25 cellular contexts compared by ENCODE assay signal in the genomic region with DNA sequence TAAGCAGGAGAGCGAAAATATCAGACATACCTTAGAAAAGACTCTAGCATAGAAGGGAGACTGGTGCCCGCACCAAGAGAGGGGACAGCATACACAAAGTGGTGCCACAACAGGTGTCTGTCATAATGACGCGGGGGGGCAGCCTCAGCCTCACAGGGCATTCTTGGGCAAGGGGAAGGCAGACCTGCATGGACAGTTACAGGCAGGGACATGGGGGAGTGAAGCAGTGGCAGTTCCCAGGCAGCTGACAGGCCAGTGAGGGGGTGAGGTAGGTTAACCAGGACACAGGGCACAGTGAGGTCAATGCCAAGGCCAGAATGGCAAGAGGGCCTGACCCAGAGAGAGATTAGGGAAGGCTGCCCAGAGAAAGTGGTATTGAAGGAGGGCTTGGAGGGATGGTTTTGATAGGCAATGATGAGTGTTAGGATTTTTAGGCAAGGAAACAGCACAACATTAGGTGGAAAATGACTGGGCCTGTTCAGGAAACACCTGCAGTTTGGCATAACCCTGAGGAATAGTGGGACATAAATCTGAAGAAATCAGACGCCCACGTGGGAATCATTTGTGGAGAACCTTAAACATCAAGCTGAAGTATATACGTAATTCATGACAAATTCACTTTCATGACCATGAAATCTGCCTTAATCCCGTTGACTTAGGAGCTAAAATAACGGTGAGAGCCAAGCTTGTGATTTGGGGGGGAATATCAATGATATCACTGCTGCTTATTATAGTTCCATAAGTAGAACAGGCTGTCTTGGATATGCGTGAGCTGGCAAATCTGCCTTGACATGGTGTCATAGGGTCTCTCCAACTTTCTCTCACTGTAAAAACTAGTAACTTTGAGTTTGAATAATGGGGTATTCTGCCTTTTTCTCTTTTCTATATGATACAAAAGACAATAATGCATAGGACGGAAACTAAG. TPM values are rescaled to one million over a fixed set of nuclear protein-coding genes. Genes with fewer than 3 reads are reported as not detected.
DNase-seq lines count a peak whose midpoint lies in the region; ATAC-seq and TF ChIP-seq lines count a peak whose summit lies in the region.
"Had no signal": no experiment of that assay in that cellular context is flagged by ENCODE, and none has a peak within 500 bp of the region (broad histone marks: within the 10 kb centered on the region; RNA-seq: fewer than 3 reads in every experiment).

No MANE protein-coding gene starts in this region.

- no peak for ATAC-seq in IMR-90 (ENCODE audit: low read depth)
- ATAC-seq in stimulated activated naive B cell treated with anti-CD40 and anti-IgM and Interleukin-4, amounts not matched to agents 10 μg/mL and 1 μg/mL and 100 μg/mL, for 72 hours (replicated peaks), result no peak
- ATAC-seq: activated CD8-positive, alpha-beta memory T cell treated with anti-CD3 and anti-CD28 coated beads, Interleukin-2, amount 10 ng/mL, durations not matched to agents 7 days and 5 days; activated T-cell treated with anti-CD3 and anti-CD28 coated beads, Interleukin-2, amount 50 U/mL, for 72 hours had no signal

- H4K8ac ChIP-seq in IMR-90 (ENCODE audit: low read depth in 2 of 2, low read length in 2 of 2) (no peak overlapping the region), neuronal stem cell (ENCODE audit: low read depth, low read length) (no peak overlapping the region)

- no peak overlapping the region; the same call in 1 of the 2 replicates for H2AK5ac ChIP-seq in IMR-90 (ENCODE audit: low read depth, low read length)
- no peak overlapping the region for H2AK5ac ChIP-seq in neuronal stem cell (ENCODE audit: low read depth, low read length)

- DNase-seq in A673 (ENCODE audit: low spot score) (peak; percentile 52), IMR-90 (no peak), esophagus squamous epithelium (lab: John Stamatoyannopoulos, UW) (no peak), neuronal stem cell (ENCODE audit: low spot score) (no peak), stomach (no peak)
- no peak for DNase-seq in stimulated activated naive B cell treated with anti-CD40 and anti-IgM and Interleukin-4, amounts not matched to agents 10 μg/mL and 1 μg/mL and 100 μg/mL, for 72 hours
- DNase-seq in activated CD4-positive, alpha-beta T cell treated with anti-CD3 and anti-CD28 coated beads, Interleukin-2, amount 50 U/mL, for 4 hours, result no peak
- DNase-seq in T-helper 2 cell treated with Interferon-gamma antibody and Interleukin-4, amounts not matched to agents 5 μg/mL and 100 μg/mL, for 36 hours (ENCODE audit: low spot score), result no peak
- DNase-seq: activated CD4-positive, alpha-beta T cell treated with anti-CD3 and anti-CD28 coated beads, Interleukin-2, amount 10 ng/mL, durations not matched to agents 24 days and 14 days; activated CD8-positive, alpha-beta memory T cell treated with anti-CD3 and anti-CD28 coated beads, Interleukin-2, amount 10 ng/mL, durations not matched to agents 7 days and 5 days; activated naive CD4-positive, alpha-beta T cell treated with anti-CD3 and anti-CD28 coated beads for 36 hours; activated T-cell treated with anti-CD3 and anti-CD28 coated beads, Interleukin-2, amount 50 U/mL, for 72 hours; H9; head of caudate nucleus; Karpas-422; left cardiac atrium; NCI-H1694 treated with DMSO at 0.1 percent for 48 hours; NCI-H526; SK-N-SH; T-helper 2 cell had no signal

- dilution Hi-C loops in IMR-90 (cut with HindIII; ENCODE audit: low sequenced_read_pairs, unreplicated experiment), result no loop called here

- H4K5ac ChIP-seq in IMR-90 (ENCODE audit: low read depth, low read length), result no peak overlapping the region

- H3K9me3 ChIP-seq in A673 (ENCODE audit: low read depth, low read length, poor library complexity, severe bottlenecking), result no peaks in the 10 kb centered on the region
- no peaks in the 10 kb centered on the region for H3K9me3 ChIP-seq in IMR-90 (ENCODE audit: control insufficient read depth, insufficient read depth, low read length)
- no peaks in the 10 kb centered on the region for H3K9me3 ChIP-seq in esophagus squamous epithelium
- no peaks in the 10 kb centered on the region for H3K9me3 ChIP-seq in neuronal stem cell (replicated peaks in 1 of 2; ENCODE audit: control insufficient read depth in 2 of 2, insufficient read depth in 1 of 2, low read depth in 1 of 2, low read length in 2 of 2)
- H3K9me3 ChIP-seq in stomach, result no peaks in the 10 kb centered on the region
- H3K9me3 ChIP-seq: SK-N-SH, thoracic aorta had no signal

- H2BK15ac ChIP-seq in IMR-90 (ENCODE audit: low read depth, low read length) (no peak overlapping the region), neuronal stem cell (ENCODE audit: low read length) (no peak overlapping the region)

- H3K27ac ChIP-seq in A673 (ENCODE audit: low read depth, low read length, poor library complexity, severe bottlenecking), result peak overlapping the region; percentile 62
- H3K27ac ChIP-seq in IMR-90 (ENCODE audit: insufficient read depth, low read length), result peak overlapping the region; percentile 8; the same call in 1 of the 2 replicates
- H3K27ac ChIP-seq in esophagus squamous epithelium, result peak overlapping the region in 3 of 4 donors; percentile 34 to 50 (median 44)
- no peak overlapping the region for H3K27ac ChIP-seq in neuronal stem cell (replicated peaks; ENCODE audit: low read length)
- H3K27ac ChIP-seq in stomach, result peak overlapping the region in 2 of 5 donors; percentile 32 to 50
- H3K27ac ChIP-seq: C4-2B, coronary artery, thoracic aorta, VCaP had no signal

- H3K14ac ChIP-seq in IMR-90 (replicated peaks; ENCODE audit: low read depth, low read length), result no peak overlapping the region; the same call in 1 of the 2 replicates
- no peak overlapping the region for H3K14ac ChIP-seq in neuronal stem cell (ENCODE audit: low read length)

- CTCF ChIA-PET in A673 (lab: Charles Lee), result interaction anchor here (0.8 kb wide), 1 partner anchor 63 kb away, joined by 3 read pairs; no protein-coding TSS in a partner anchor
- CTCF ChIA-PET in IMR-90 (lab: Yijun Ruan, JAX), result interaction anchor here (0.9 kb wide), 1 partner anchor 104 kb away, joined by 3 read pairs; no protein-coding TSS in a partner anchor

- TF ChIP-seq POLR2A in IMR-90 (IDR thresholded peaks at IDR 0.05; ENCODE audit: low read depth, low read length), result no peak
- no peak for TF ChIP-seq POLR2A in esophagus squamous epithelium (IDR thresholded peaks at IDR 0.05)
- no peak for TF ChIP-seq POLR2A in stomach (IDR thresholded peaks at IDR 0.05)

- TF ChIP-seq EP300 in stomach (IDR thresholded peaks at IDR 0.05), result no peak

- no peak overlapping the region for H3K4ac ChIP-seq in IMR-90 (ENCODE audit: low read depth, low read length)
- no peak overlapping the region for H3K4ac ChIP-seq in neuronal stem cell (ENCODE audit: low read length)

- TF ChIP-seq CTCF in A673 (conservative IDR thresholded peaks at IDR 0.05; ENCODE audit: low read depth, low read length), result no peak
- TF ChIP-seq CTCF in IMR-90 (conservative IDR thresholded peaks at IDR 0.05; ENCODE audit: low read depth, low read length), result no peak
- TF ChIP-seq CTCF in esophagus squamous epithelium (IDR thresholded peaks at IDR 0.05), result no peak
- TF ChIP-seq CTCF in stomach (IDR thresholded peaks at IDR 0.05), result no peak

- TF ChIP-seq RAD21 in IMR-90 (IDR thresholded peaks at IDR 0.05; ENCODE audit: low read length), result no peak

- H2BK20ac ChIP-seq in IMR-90 (ENCODE audit: low read depth, low read length), result no peak overlapping the region

- no peak overlapping the region for H2BK12ac ChIP-seq in neuronal stem cell (ENCODE audit: low read length)

- H4K20me1 ChIP-seq in IMR-90 (ENCODE audit: insufficient read depth, low read length), result peaks cover 90% of the 10 kb centered on the region

- H3K56ac ChIP-seq in IMR-90 (ENCODE audit: extremely low read depth, insufficient read depth, low read length), result no peak overlapping the region

- BruUV-seq in A673 (replicated peaks; lab: Mats Ljungman, UMichigan), result no TSS peak
- BruUV-seq in IMR-90 (replicated peaks; lab: Mats Ljungman, UMichigan), result no TSS peak

- H3K79me1 ChIP-seq in IMR-90 (ENCODE audit: low read depth in 1 of 2, low read length in 2 of 2), result peaks cover 11 to 78% of the 10 kb centered on the region in 2 experiments
- H3K79me1 ChIP-seq in neuronal stem cell (ENCODE audit: low read depth, low read length), result no peaks in the 10 kb centered on the region

- H3K18ac ChIP-seq in IMR-90 (ENCODE audit: low read depth, low read length) (no peak overlapping the region), neuronal stem cell (ENCODE audit: low read length) (no peak overlapping the region)

- POLR2A ChIA-PET in A673 (lab: Charles Lee; ENCODE audit: low non-redundant PET), result interaction anchor here (0.6 kb wide), 1 partner anchor 1980 kb away, joined by 4 read pairs; no protein-coding TSS in a partner anchor
- POLR2A ChIA-PET in IMR-90 (lab: Charles Lee; ENCODE audit: unreplicated experiment), result no interaction called here

- H3K9me3 Mint-ChIP-seq in stimulated activated naive B cell treated with anti-CD40 and anti-IgM and Interleukin-4, amounts not matched to agents 10 μg/mL and 1 μg/mL and 100 μg/mL, for 72 hours, result no peaks in the 10 kb centered on the region
- no peaks in the 10 kb centered on the region for H3K9me3 Mint-ChIP-seq in T-helper 2 cell treated with Interferon-gamma antibody and Interleukin-4, amounts not matched to agents 5 μg/mL and 100 μg/mL, for 36 hours
- H3K9me3 Mint-ChIP-seq: activated CD4-positive, alpha-beta T cell treated with anti-CD3 and anti-CD28 coated beads, Interleukin-2, amount 10 ng/mL, durations not matched to agents 24 days and 14 days; activated naive CD4-positive, alpha-beta T cell treated with anti-CD3 and anti-CD28 coated beads for 36 hours; activated T-cell treated with anti-CD3 and anti-CD28 coated beads, Interleukin-2, amount 50 U/mL, for 72 hours; H9; neural crest cell had no signal

- peaks cover 21% of the 10 kb centered on the region for H3K9me1 ChIP-seq in IMR-90 (ENCODE audit: insufficient read depth, low read length)

- H3K4me1 ChIP-seq in A673 (ENCODE audit: insufficient read depth, low read length, poor library complexity, severe bottlenecking) (peaks cover 84% of the 10 kb centered on the region), IMR-90 (ENCODE audit: control insufficient read depth, insufficient read depth, low read length) (peaks cover 20% of the 10 kb centered on the region), esophagus squamous epithelium (peaks cover 0 to 66% (median 9%) of the 10 kb centered on the region in 3 donors), neuronal stem cell (ENCODE audit: control insufficient read depth in 2 of 2, insufficient read depth in 1 of 2, low read depth in 1 of 2, low read length in 2 of 2) (peaks cover 5 to 6% of the 10 kb centered on the region in 2 donors), stomach (peaks cover 16 to 80% (median 44%) of the 10 kb centered on the region in 4 donors)

- no peak overlapping the region for H3K4me3 Mint-ChIP-seq in stimulated activated naive B cell treated with anti-CD40 and anti-IgM and Interleukin-4, amounts not matched to agents 10 μg/mL and 1 μg/mL and 100 μg/mL, for 72 hours
- H3K4me3 Mint-ChIP-seq in T-helper 2 cell treated with Interferon-gamma antibody and Interleukin-4, amounts not matched to agents 5 μg/mL and 100 μg/mL, for 36 hours, result no peak overlapping the region
- H3K4me3 Mint-ChIP-seq: activated CD4-positive, alpha-beta T cell treated with anti-CD3 and anti-CD28 coated beads, Interleukin-2, amount 10 ng/mL, durations not matched to agents 24 days and 14 days; activated CD8-positive, alpha-beta memory T cell treated with anti-CD3 and anti-CD28 coated beads, Interleukin-2, amount 10 ng/mL, durations not matched to agents 7 days and 5 days; activated naive CD4-positive, alpha-beta T cell treated with anti-CD3 and anti-CD28 coated beads for 36 hours; activated T-cell treated with anti-CD3 and anti-CD28 coated beads, Interleukin-2, amount 50 U/mL, for 72 hours; H9; neural crest cell had no signal

- intact Hi-C loops in A673 (cut with micrococcal nuclease; ENCODE audit: unreplicated experiment), result no loop called here
- intact Hi-C loops in IMR-90 (cut with micrococcal nuclease), result no loop called here
- intact Hi-C loops in esophagus squamous epithelium (cut with DNase I), result no loop called here
- intact Hi-C loops in stomach (cut with DNase I; ENCODE audit: low total_unique reads), result no loop called here

- no peaks in the 10 kb centered on the region for H3K27me3 ChIP-seq in A673 (replicated peaks; ENCODE audit: insufficient read depth, low read depth, low read length, poor library complexity)
- no peaks in the 10 kb centered on the region for H3K27me3 ChIP-seq in IMR-90 (ENCODE audit: control insufficient read depth, insufficient read depth, low read length)
- H3K27me3 ChIP-seq in esophagus squamous epithelium, result no peaks in the 10 kb centered on the region
- no peaks in the 10 kb centered on the region for H3K27me3 ChIP-seq in neuronal stem cell (ENCODE audit: control insufficient read depth in 3 of 3, insufficient read depth in 3 of 3, low read depth in 1 of 3, low read length in 3 of 3)
- H3K27me3 ChIP-seq in stomach, result no peaks in the 10 kb centered on the region

- H2BK120ac ChIP-seq in IMR-90 (ENCODE audit: low read depth, low read length) (no peak overlapping the region), neuronal stem cell (ENCODE audit: low read depth, low read length) (no peak overlapping the region)

- no peak overlapping the region for H2AFZ ChIP-seq in IMR-90 (replicated peaks; ENCODE audit: low read length, poor library complexity)
- H2AFZ ChIP-seq in neuronal stem cell (ENCODE audit: low read length), result no peak overlapping the region

- WGBS in IMR-90 (ENCODE audit: extremely low coverage in 2 of 2, insufficient read length in 1 of 2), 2 experiments, result 100% methylated on average over 3 of the region's 11 CpGs; no CpG with 5 or more reads in 1 of the 2 experiments
- WGBS in esophagus squamous epithelium, 2 donors, result 57 to 63% methylated on average over 11 of the region's 11 CpGs
- WGBS in neuronal stem cell (ENCODE audit: extremely low coverage in 2 of 2, insufficient read length in 2 of 2, insufficient replicate concordance in 1 of 2), 2 donors, result no CpG with 5 or more reads among the region's 11 CpGs
- WGBS in stomach, 5 donors, result 67 to 84% (median 81%) methylated on average over 11 of the region's 11 CpGs

- H2AK9ac ChIP-seq in IMR-90 (replicated peaks; ENCODE audit: low read depth, low read length, poor library complexity), result no peak overlapping the region

- H3K4me2 ChIP-seq in IMR-90 (ENCODE audit: low read depth, low read length) (no peak overlapping the region), neuronal stem cell (ENCODE audit: insufficient read depth, low read length, poor library complexity, severe bottlenecking) (no peak overlapping the region)
- H3K4me2 ChIP-seq: SK-N-SH had no signal

- H4K91ac ChIP-seq in IMR-90 (ENCODE audit: insufficient read depth, low read depth, low read length) (no peak overlapping the region), neuronal stem cell (ENCODE audit: low read depth, low read length, poor library complexity) (no peak overlapping the region)

- no peak overlapping the region for H3K4me3 ChIP-seq in A673 (ENCODE audit: low read depth, low read length, poor library complexity, severe bottlenecking)
- no peak overlapping the region for H3K4me3 ChIP-seq in IMR-90 (ENCODE audit: insufficient read depth, low read depth, low read length)
- H3K4me3 ChIP-seq in esophagus squamous epithelium, result no peak overlapping the region
- H3K4me3 ChIP-seq in neuronal stem cell (ENCODE audit: low read length in 2 of 2), result no peak overlapping the region
- no peak overlapping the region for H3K4me3 ChIP-seq in stomach
- H3K4me3 ChIP-seq: coronary artery, thoracic aorta had no signal

- H3K27ac Mint-ChIP-seq in stimulated activated naive B cell treated with anti-CD40 and anti-IgM and Interleukin-4, amounts not matched to agents 10 μg/mL and 1 μg/mL and 100 μg/mL, for 72 hours, result no peak overlapping the region
- H3K27ac Mint-ChIP-seq in T-helper 2 cell treated with Interferon-gamma antibody and Interleukin-4, amounts not matched to agents 5 μg/mL and 100 μg/mL, for 36 hours, result no peak overlapping the region
- H3K27ac Mint-ChIP-seq: activated CD4-positive, alpha-beta T cell treated with anti-CD3 and anti-CD28 coated beads, Interleukin-2, amount 10 ng/mL, durations not matched to agents 24 days and 14 days; activated CD8-positive, alpha-beta memory T cell treated with anti-CD3 and anti-CD28 coated beads, Interleukin-2, amount 10 ng/mL, durations not matched to agents 7 days and 5 days; activated naive CD4-positive, alpha-beta T cell treated with anti-CD3 and anti-CD28 coated beads for 36 hours; activated T-cell treated with anti-CD3 and anti-CD28 coated beads, Interleukin-2, amount 50 U/mL, for 72 hours had no signal

- no peaks in the 10 kb centered on the region for H3K36me3 Mint-ChIP-seq in stimulated activated naive B cell treated with anti-CD40 and anti-IgM and Interleukin-4, amounts not matched to agents 10 μg/mL and 1 μg/mL and 100 μg/mL, for 72 hours
- H3K36me3 Mint-ChIP-seq in T-helper 2 cell treated with Interferon-gamma antibody and Interleukin-4, amounts not matched to agents 5 μg/mL and 100 μg/mL, for 36 hours (ENCODE audit: low read depth), result no peaks in the 10 kb centered on the region
- H3K36me3 Mint-ChIP-seq: activated CD8-positive, alpha-beta memory T cell treated with anti-CD3 and anti-CD28 coated beads, Interleukin-2, amount 10 ng/mL, durations not matched to agents 7 days and 5 days had no signal

- no peak overlapping the region for H3K23ac ChIP-seq in IMR-90 (ENCODE audit: low read depth, low read length)
- H3K23ac ChIP-seq in neuronal stem cell (ENCODE audit: low read depth, low read length, poor library complexity), result peak overlapping the region; percentile 2

- peak overlapping the region; percentile 24 for H2BK5ac ChIP-seq in IMR-90 (ENCODE audit: low read depth, low read length, poor library complexity, severe bottlenecking)
- no peak overlapping the region for H2BK5ac ChIP-seq in neuronal stem cell (ENCODE audit: low read length)

- no peaks in the 10 kb centered on the region for H3K4me1 Mint-ChIP-seq in stimulated activated naive B cell treated with anti-CD40 and anti-IgM and Interleukin-4, amounts not matched to agents 10 μg/mL and 1 μg/mL and 100 μg/mL, for 72 hours
- H3K4me1 Mint-ChIP-seq in T-helper 2 cell treated with Interferon-gamma antibody and Interleukin-4, amounts not matched to agents 5 μg/mL and 100 μg/mL, for 36 hours (ENCODE audit: low read depth), result peaks cover 29% of the 10 kb centered on the region

- H3K9ac ChIP-seq in IMR-90 (ENCODE audit: low read depth, low read length) (no peak overlapping the region), neuronal stem cell (ENCODE audit: low read depth, low read length, poor library complexity) (no peak overlapping the region)
- H3K9ac ChIP-seq: SK-N-SH had no signal

- H3K36me3 ChIP-seq in A673 (ENCODE audit: insufficient read depth, low read length, poor library complexity, severe bottlenecking) (no peaks in the 10 kb centered on the region), IMR-90 (ENCODE audit: control insufficient read depth, insufficient read depth, low read length) (peaks cover 5% of the 10 kb centered on the region), esophagus squamous epithelium (no peaks in the 10 kb centered on the region), neuronal stem cell (replicated peaks in 1 of 2; ENCODE audit: control insufficient read depth in 2 of 2, insufficient read depth in 2 of 2, low read length in 2 of 2) (peaks cover 0 to 2% of the 10 kb centered on the region in 2 donors), stomach (no peaks in the 10 kb centered on the region)
- H3K36me3 ChIP-seq: thoracic aorta had no signal

- H3K27me3 Mint-ChIP-seq in stimulated activated naive B cell treated with anti-CD40 and anti-IgM and Interleukin-4, amounts not matched to agents 10 μg/mL and 1 μg/mL and 100 μg/mL, for 72 hours, result peaks cover 5 to 13% of the 10 kb centered on the region in 2 donors
- no peaks in the 10 kb centered on the region for H3K27me3 Mint-ChIP-seq in T-helper 2 cell treated with Interferon-gamma antibody and Interleukin-4, amounts not matched to agents 5 μg/mL and 100 μg/mL, for 36 hours (ENCODE audit: low read depth)

- in situ Hi-C loops in IMR-90 (cut with MboI; ENCODE audit: low sequenced_read_pairs), result no loop called here

RNA-seq across cellular contexts. Expression of a gene that starts 8.9 kb away (rescaled TPM):
- 103 and 114 TPM in 2 replicates for total RNA-seq in A673 (2021)
- 31.7 and 42.8 TPM in 2 replicates for total RNA-seq in IMR-90 (2012; rRNA removed)
- polyA plus RNA-seq in IMR-90 (2012; rRNA removed), result 21.5 and 21.8 TPM in 2 replicates
- polyA plus RNA-seq in IMR-90 (2012; cell fraction: cytosol; rRNA removed), result 7.4 and 16.9 TPM in 2 replicates
- polyA plus RNA-seq in IMR-90 (2012; cell fraction: nucleus; rRNA removed; ENCODE audit: low replicate concordance), result 21.6 and 26.1 TPM in 2 replicates
- 10 to 100 TPM; 14.4 to 28.8 (median 15.7) TPM for total RNA-seq in esophagus squamous epithelium
- polyA plus RNA-seq in neuronal stem cell (2013, experiment 1 of 2), result 10.2 TPM
- 11.0 TPM for polyA plus RNA-seq in neuronal stem cell (2013, experiment 2 of 2)
- 10 to 100 TPM in 4 of 5 donors, 1 to 10 TPM in 1; 5.5 to 44.6 (median 19.0) TPM for total RNA-seq in stomach
- 1 to 10 TPM; 1.7 to 4.2 (median 2.6) TPM for polyA plus RNA-seq in stomach
